Comparison of ENCODE assay signal across 14 cellular contexts in genomic region chr4:40452490-40452813, GRCh38.
DNase-seq lines count a peak whose midpoint lies in the region; ATAC-seq, FAIRE-seq and TF ChIP-seq lines count a peak whose summit lies in the region.
"Had no signal": no experiment of that assay in that cellular context is flagged by ENCODE, and none has a peak within 500 bp of the region (broad histone marks: within the 10 kb centered on the region; RNA-seq: fewer than 3 reads in every experiment).

No MANE protein-coding gene starts in this region.

- SMC1A ChIA-PET in GM12878 (lab: Charles Lee; ENCODE audit: uncharacterized antibody, unreplicated experiment) = interaction anchor here (0.6 to 3.6 kb wide), 14 partner anchors 9 to 177 kb away, joined by 3 to 21 read pairs (median 4); partner anchors contain the start of gene RBM47

- peaks cover 30% of the 10 kb centered on the region for H3K4me1 Mint-ChIP-seq in T-helper 1 cell treated with Interleukin-12 subunit alpha and Interleukin-12 subunit beta and Interleukin-4 antibody, amounts not matched to agents 30 μg/mL and 1 μg/mL, for 36 hours (ENCODE audit: low read depth)
- H3K4me1 Mint-ChIP-seq in stimulated activated effector memory CD8-positive, alpha-beta T cell treated with anti-CD3 and anti-CD28 coated beads, Interleukin-12 subunit alpha, Interleukin-12 subunit beta, amount 100 ng/mL, for 72 hours = peaks cover 13% of the 10 kb centered on the region

- RAD21 ChIA-PET in GM12878 (lab: Charles Lee; ENCODE audit: unreplicated experiment) = interaction anchor here (0.8 to 2.7 kb wide), 11 partner anchors 9 to 266 kb away, joined by 3 to 9 read pairs (median 4); no protein-coding TSS in a partner anchor

- intact Hi-C loops in GM12878 (cut with micrococcal nuclease; ENCODE audit: unreplicated experiment) = no loop called here

- peaks cover 26% of the 10 kb centered on the region for H3K79me2 ChIP-seq in GM12878 (ENCODE audit: control insufficient read depth, insufficient read depth, low read length)

- 82% methylated on average over 6 of the region's 6 CpGs for WGBS in GM12878 (ENCODE audit: insufficient coverage, insufficient replicate concordance, low lambda C conversion rate, missing lambda C conversion rate)

- H3K4me1 ChIP-seq in GM12878 (ENCODE audit: control insufficient read depth, insufficient read depth, low read length) = no peaks in the 10 kb centered on the region; the same call in 1 of the 2 replicates
- H3K4me1 ChIP-seq: left ventricle myocardium inferior, psoas muscle had no signal

- peak overlapping the region; percentile 13; the same call in 1 of the 2 replicates for H3K27ac ChIP-seq in GM12878 (ENCODE audit: control insufficient read depth, insufficient read depth)
- H3K27ac ChIP-seq: left ventricle myocardium inferior, psoas muscle, suprapubic skin had no signal

- DNase-seq in T-helper 1 cell (no peak), GM12878 (ENCODE audit: low read depth, low spot score) (no peak), T1000 (lab: John Stamatoyannopoulos, UW) (no peak), D341Med (ENCODE audit: low spot score) (no peak)
- DNase-seq in stimulated activated effector memory CD8-positive, alpha-beta T cell treated with anti-CD3 and anti-CD28 coated beads, Interleukin-12 subunit alpha, Interleukin-12 subunit beta, amount 100 ng/mL, for 72 hours (ENCODE audit: low spot score in 2 of 2) = no peak
- DNase-seq: activated T-cell treated with anti-CD3 and anti-CD28 coated beads, Interleukin-2, amount 50 U/mL, for 48 hours; left ventricle myocardium inferior; NCI-H2029 treated with DMSO at 0.1 percent for 48 hours; psoas muscle had no signal

- no peak for FAIRE-seq in GM12878 (lab: Jason Lieb, UNC)
- FAIRE-seq: A204.1 had no signal

- H4K20me1 ChIP-seq in GM12878 (ENCODE audit: control insufficient read depth, insufficient read depth) = no peaks in the 10 kb centered on the region

- H3K9me3 ChIP-seq in GM12878 (replicated peaks; ENCODE audit: control insufficient read depth, insufficient read depth, low read length) = no peaks in the 10 kb centered on the region
- H3K9me3 ChIP-seq: left ventricle myocardium inferior, psoas muscle, suprapubic skin had no signal

- no peak overlapping the region; the same call in 1 of the 2 replicates for H2AFZ ChIP-seq in GM12878 (ENCODE audit: control insufficient read depth, low read depth, low read length)

- peaks cover 6 to 16% of the 10 kb centered on the region in 2 experiments for H3K36me3 ChIP-seq in GM12878 (ENCODE audit: control insufficient read depth in 2 of 2, insufficient read depth in 2 of 2, low read length in 1 of 2)
- H3K36me3 ChIP-seq: left ventricle myocardium inferior, suprapubic skin had no signal

- TF ChIP-seq CTCF in GM12878 (IDR thresholded peaks at IDR 0.05 in 2 of 3, conservative IDR thresholded peaks at IDR 0.05 in 1 of 3; ENCODE audit: control insufficient read depth in 2 of 3, extremely low read depth in 1 of 3, insufficient read depth in 1 of 3, low read depth in 3 of 3, low read length in 3 of 3) = no peak

- no peak overlapping the region for H3K9ac ChIP-seq in GM12878 (ENCODE audit: control insufficient read depth, insufficient read depth, low read length)

- TF ChIP-seq EP300 in GM12878 (IDR thresholded peaks at IDR 0.05; ENCODE audit: borderline replicate concordance in 1 of 2, control insufficient read depth in 1 of 2, low read depth in 2 of 2, low read length in 2 of 2) = no peak

- H3K4me2 ChIP-seq in GM12878 (ENCODE audit: control insufficient read depth, insufficient read depth) = peak overlapping the region; percentile 75

- H3K4me3 ChIP-seq in GM12878 = no peak overlapping the region
- H3K4me3 ChIP-seq: left ventricle myocardium inferior, psoas muscle, suprapubic skin had no signal

- TF ChIP-seq POLR2A in GM12878 (IDR thresholded peaks at IDR 0.05; ENCODE audit: low read depth, low read length) = no peak

- H3K27me3 Mint-ChIP-seq in T-helper 1 cell treated with Interleukin-12 subunit alpha and Interleukin-12 subunit beta and Interleukin-4 antibody, amounts not matched to agents 30 μg/mL and 1 μg/mL, for 36 hours (ENCODE audit: low read depth) = no peaks in the 10 kb centered on the region

- POLR2A ChIA-PET in GM12878 (lab: Charles Lee) = interaction anchor here (0.6 to 2.8 kb wide), 11 partner anchors 10 to 113 kb away, joined by 3 to 14 read pairs (median 6); no protein-coding TSS in a partner anchor

- in situ Hi-C loops in GM12878 (cut with MboI) = no loop called here

- H3K36me3 Mint-ChIP-seq in T-helper 1 cell treated with Interleukin-12 subunit alpha and Interleukin-12 subunit beta and Interleukin-4 antibody, amounts not matched to agents 30 μg/mL and 1 μg/mL, for 36 hours (ENCODE audit: low read depth) = peaks cover 4% of the 10 kb centered on the region
- H3K36me3 Mint-ChIP-seq in stimulated activated effector memory CD8-positive, alpha-beta T cell treated with anti-CD3 and anti-CD28 coated beads, Interleukin-12 subunit alpha, Interleukin-12 subunit beta, amount 100 ng/mL, for 72 hours = no peaks in the 10 kb centered on the region

- no peak overlapping the region for H3K27ac Mint-ChIP-seq in T-helper 1 cell treated with Interleukin-12 subunit alpha and Interleukin-12 subunit beta and Interleukin-4 antibody, amounts not matched to agents 30 μg/mL and 1 μg/mL, for 36 hours
- no peak overlapping the region for H3K27ac Mint-ChIP-seq in stimulated activated effector memory CD8-positive, alpha-beta T cell treated with anti-CD3 and anti-CD28 coated beads, Interleukin-12 subunit alpha, Interleukin-12 subunit beta, amount 100 ng/mL, for 72 hours

- H3K4me3 Mint-ChIP-seq in T-helper 1 cell treated with Interleukin-12 subunit alpha and Interleukin-12 subunit beta and Interleukin-4 antibody, amounts not matched to agents 30 μg/mL and 1 μg/mL, for 36 hours = peak overlapping the region; percentile 60
- peak overlapping the region; percentile 16 for H3K4me3 Mint-ChIP-seq in stimulated activated effector memory CD8-positive, alpha-beta T cell treated with anti-CD3 and anti-CD28 coated beads, Interleukin-12 subunit alpha, Interleukin-12 subunit beta, amount 100 ng/mL, for 72 hours

- CTCF ChIA-PET in GM12878 (lab: Yijun Ruan, JAX) = interaction anchor here (1.1 to 3.2 kb wide), 5 partner anchors 10 to 98 kb away, joined by 3 to 13 read pairs (median 4); no protein-coding TSS in a partner anchor

- H3K27me3 ChIP-seq in GM12878 (replicated peaks in 1 of 2; ENCODE audit: control insufficient read depth in 2 of 2, insufficient read depth in 2 of 2, low read length in 1 of 2) = no peaks in the 10 kb centered on the region
- H3K27me3 ChIP-seq: suprapubic skin had no signal

- BruUV-seq in GM12878 (replicated peaks; lab: Mats Ljungman, UMichigan) = no TSS peak

- ATAC-seq in HG02571 (IDR thresholded peaks at IDR 0.05; ENCODE audit: unreplicated experiment) (peak; percentile 12), GM12878 (peak; percentile 59), HG03565 (IDR thresholded peaks at IDR 0.05; ENCODE audit: unreplicated experiment) (no peak)
- no peak for ATAC-seq in stimulated activated effector memory CD8-positive, alpha-beta T cell treated with anti-CD3 and anti-CD28 coated beads, Interleukin-12 subunit alpha, Interleukin-12 subunit beta, amount 100 ng/mL, for 72 hours
- ATAC-seq: psoas muscle had no signal

- TF ChIP-seq RAD21 in GM12878 (IDR thresholded peaks at IDR 0.05; ENCODE audit: insufficient read depth, low read depth, low read length) = no peak

- no peaks in the 10 kb centered on the region for H3K9me3 Mint-ChIP-seq in T-helper 1 cell treated with Interleukin-12 subunit alpha and Interleukin-12 subunit beta and Interleukin-4 antibody, amounts not matched to agents 30 μg/mL and 1 μg/mL, for 36 hours
- H3K9me3 Mint-ChIP-seq in stimulated activated effector memory CD8-positive, alpha-beta T cell treated with anti-CD3 and anti-CD28 coated beads, Interleukin-12 subunit alpha, Interleukin-12 subunit beta, amount 100 ng/mL, for 72 hours = no peaks in the 10 kb centered on the region

TF ChIP-seq in GM12878, 131 proteins besides CTCF, POLR2A, EP300 and RAD21:
- TF ChIP-seq BCL3 (IDR thresholded peaks at IDR 0.05; ENCODE audit: borderline replicate concordance, insufficient read depth, low read depth, low read length, poor library complexity, severe bottlenecking) (no peak), SUPT20H (IDR thresholded peaks at IDR 0.05; ENCODE audit: borderline replicate concordance, control insufficient read depth, low read depth, low read length) (no peak), SKIL (IDR thresholded peaks at IDR 0.05; ENCODE audit: low read depth, poor library complexity, severe bottlenecking) (no peak), BACH1 (IDR thresholded peaks at IDR 0.05; ENCODE audit: borderline replicate concordance) (no peak), ZNF274 (IDR thresholded peaks at IDR 0.05; ENCODE audit: insufficient read depth, insufficient read length) (no peak), EGR1 (IDR thresholded peaks at IDR 0.05; ENCODE audit: borderline replicate concordance in 1 of 2, low read depth in 2 of 2, low read length in 2 of 2) (no peak)

Comparison
In these comparisons a context has a peak if more than half of its experiments do, and no peak if none do; other contexts are left out.
1. ATAC-seq: peak in HG02571 (single experiment) and GM12878 (single experiment); none in stimulated activated effector memory CD8-positive, alpha-beta T cell treated with anti-CD3 and anti-CD28 coated beads, Interleukin-12 subunit alpha, Interleukin-12 subunit beta, amount 100 ng/mL, for 72 hours (single experiment) and HG03565 (single experiment).